1 cellular context compared by ENCODE assay signal in the genomic region with DNA sequence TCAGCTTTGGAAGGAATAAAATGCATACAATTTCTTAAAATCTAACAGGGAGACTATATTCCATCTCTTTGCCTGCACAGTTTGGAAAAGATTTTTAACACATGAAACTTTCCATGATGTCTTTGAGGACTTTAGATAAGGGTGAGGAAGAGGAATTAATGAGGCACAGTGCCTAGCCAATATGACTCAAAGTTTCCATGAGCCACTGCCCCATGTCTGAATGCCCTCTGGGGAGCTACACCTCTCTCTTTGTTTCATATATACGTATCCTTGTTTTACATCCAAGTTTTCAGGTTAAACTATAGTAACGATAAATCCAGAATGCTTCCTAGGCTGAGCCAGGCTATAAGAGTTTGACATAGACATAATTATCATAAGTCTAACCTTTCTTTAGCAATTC.
TF ChIP-seq lines count a peak whose summit lies in the region.

No MANE protein-coding gene starts in this region.

TF ChIP-seq in IMR-90, 13 proteins besides CTCF, POLR2A, EP300 and RAD21:
- TF ChIP-seq SMC3 (IDR thresholded peaks at IDR 0.05; ENCODE audit: low read depth, low read length): no peak
- no peak for TF ChIP-seq FOS (IDR thresholded peaks at IDR 0.05; ENCODE audit: low read depth, low read length)
- TF ChIP-seq MAFK (IDR thresholded peaks at IDR 0.05; ENCODE audit: low read depth, low read length): no peak
- TF ChIP-seq, protein P1, sequence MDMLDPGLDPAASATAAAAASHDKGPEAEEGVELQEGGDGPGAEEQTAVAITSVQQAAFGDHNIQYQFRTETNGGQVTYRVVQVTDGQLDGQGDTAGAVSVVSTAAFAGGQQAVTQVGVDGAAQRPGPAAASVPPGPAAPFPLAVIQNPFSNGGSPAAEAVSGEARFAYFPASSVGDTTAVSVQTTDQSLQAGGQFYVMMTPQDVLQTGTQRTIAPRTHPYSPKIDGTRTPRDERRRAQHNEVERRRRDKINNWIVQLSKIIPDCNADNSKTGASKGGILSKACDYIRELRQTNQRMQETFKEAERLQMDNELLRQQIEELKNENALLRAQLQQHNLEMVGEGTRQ (IDR thresholded peaks at IDR 0.05; ENCODE audit: low read depth, low read length): no peak
- no peak for TF ChIP-seq RCOR1 (IDR thresholded peaks at IDR 0.05; ENCODE audit: insufficient replicate concordance, low read length)
- no peak for TF ChIP-seq CEBPB (IDR thresholded peaks at IDR 0.05; ENCODE audit: low read depth, low read length)
- TF ChIP-seq BHLHE40 (IDR thresholded peaks at IDR 0.05; ENCODE audit: low read depth, low read length): no peak
TF ChIP-seq in IMR-90: peak in this region for 0.
